ENCODE assay signal across 2 cellular contexts in the genomic region with DNA sequence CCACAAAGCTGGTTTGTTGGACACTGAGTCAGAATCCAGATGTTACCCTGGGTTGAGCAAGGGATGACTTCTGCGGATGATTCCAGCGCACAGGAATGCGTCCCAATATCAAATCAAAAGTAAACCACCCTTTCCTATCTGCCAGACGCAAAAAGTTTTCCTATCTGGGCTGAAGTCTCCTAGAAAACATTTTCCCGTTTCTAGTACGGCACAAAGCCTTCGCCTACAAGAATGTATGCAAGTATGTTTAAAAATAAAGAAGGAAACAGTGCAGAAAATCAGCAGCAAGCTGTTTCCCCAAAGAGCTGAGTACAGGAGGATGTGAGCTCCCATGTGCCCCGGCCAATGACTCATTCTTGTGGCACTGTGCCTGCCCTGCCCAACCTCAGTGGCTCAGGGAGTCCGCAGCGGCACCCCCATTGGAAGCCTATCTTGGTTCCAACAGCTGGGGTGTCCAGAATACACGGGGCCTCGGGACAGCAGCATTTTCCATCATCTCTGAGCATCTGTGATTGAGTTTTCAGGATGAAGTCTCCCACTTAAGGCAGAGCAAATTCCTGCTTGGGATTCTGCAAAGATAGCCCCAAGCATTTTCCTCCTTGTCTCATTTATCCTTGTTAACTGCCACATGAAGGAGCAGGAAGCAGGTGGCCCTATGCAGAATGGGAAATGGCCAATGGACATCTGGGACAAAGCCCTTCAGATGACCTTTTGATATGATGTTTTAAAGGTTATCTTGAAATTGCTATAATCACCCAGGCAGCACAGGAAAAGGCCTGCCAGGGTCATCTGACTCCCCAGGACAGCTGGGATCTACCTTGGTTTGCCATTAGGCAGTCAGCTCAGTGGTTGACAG.
TF ChIP-seq lines count a peak whose summit lies in the region.

No MANE protein-coding gene starts in this region.

TF ChIP-seq in HCT116, 20 proteins besides CTCF, POLR2A, EP300 and RAD21 (continued from another document):
- TF ChIP-seq, protein P1, sequence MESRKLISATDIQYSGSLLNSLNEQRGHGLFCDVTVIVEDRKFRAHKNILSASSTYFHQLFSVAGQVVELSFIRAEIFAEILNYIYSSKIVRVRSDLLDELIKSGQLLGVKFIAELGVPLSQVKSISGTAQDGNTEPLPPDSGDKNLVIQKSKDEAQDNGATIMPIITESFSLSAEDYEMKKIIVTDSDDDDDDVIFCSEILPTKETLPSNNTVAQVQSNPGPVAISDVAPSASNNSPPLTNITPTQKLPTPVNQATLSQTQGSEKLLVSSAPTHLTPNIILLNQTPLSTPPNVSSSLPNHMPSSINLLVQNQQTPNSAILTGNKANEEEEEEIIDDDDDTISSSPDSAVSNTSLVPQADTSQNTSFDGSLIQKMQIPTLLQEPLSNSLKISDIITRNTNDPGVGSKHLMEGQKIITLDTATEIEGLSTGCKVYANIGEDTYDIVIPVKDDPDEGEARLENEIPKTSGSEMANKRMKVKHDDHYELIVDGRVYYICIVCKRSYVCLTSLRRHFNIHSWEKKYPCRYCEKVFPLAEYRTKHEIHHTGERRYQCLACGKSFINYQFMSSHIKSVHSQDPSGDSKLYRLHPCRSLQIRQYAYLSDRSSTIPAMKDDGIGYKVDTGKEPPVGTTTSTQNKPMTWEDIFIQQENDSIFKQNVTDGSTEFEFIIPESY (IDR thresholded peaks at IDR 0.05; ENCODE audit: extremely low read depth, insufficient replicate concordance, low read length): no peak
- TF ChIP-seq ZFX (IDR thresholded peaks at IDR 0.05) (no peak), TCF7L2 (IDR thresholded peaks at IDR 0.05; ENCODE audit: borderline replicate concordance, extremely low read depth, insufficient read depth, insufficient read length) (no peak), FOSL1 (IDR thresholded peaks at IDR 0.05; ENCODE audit: low read depth) (peak; percentile 86), POLR2AphosphoS5 (IDR thresholded peaks at IDR 0.05; ENCODE audit: low read depth, low read length) (peak; percentile 39), ELF1 (IDR thresholded peaks at IDR 0.05; ENCODE audit: borderline replicate concordance, low read depth) (no peak), ZNF274 (IDR thresholded peaks at IDR 0.05; ENCODE audit: low read depth, low read length) (no peak), CBX3 (IDR thresholded peaks at IDR 0.05; ENCODE audit: low read depth) (0 out of 2 replicates have a peak, but pooled peaks have one; percentile 25), SIN3A (IDR thresholded peaks at IDR 0.05; ENCODE audit: low read depth) (no peak), CEBPB (IDR thresholded peaks at IDR 0.05; ENCODE audit: low read depth) (peak; percentile 88), EZH2phosphoT487 (IDR thresholded peaks at IDR 0.05; ENCODE audit: borderline replicate concordance) (no peak), YY1 (IDR thresholded peaks at IDR 0.05; ENCODE audit: extremely low read depth, insufficient replicate concordance, low read depth, low read length) (no peak), JUND (IDR thresholded peaks at IDR 0.05) (peak; percentile 86), EGR1 (IDR thresholded peaks at IDR 0.05; ENCODE audit: low read depth) (no peak), EZH2 (IDR thresholded peaks at IDR 0.05) (no peak)
- TF ChIP-seq, protein P2, sequence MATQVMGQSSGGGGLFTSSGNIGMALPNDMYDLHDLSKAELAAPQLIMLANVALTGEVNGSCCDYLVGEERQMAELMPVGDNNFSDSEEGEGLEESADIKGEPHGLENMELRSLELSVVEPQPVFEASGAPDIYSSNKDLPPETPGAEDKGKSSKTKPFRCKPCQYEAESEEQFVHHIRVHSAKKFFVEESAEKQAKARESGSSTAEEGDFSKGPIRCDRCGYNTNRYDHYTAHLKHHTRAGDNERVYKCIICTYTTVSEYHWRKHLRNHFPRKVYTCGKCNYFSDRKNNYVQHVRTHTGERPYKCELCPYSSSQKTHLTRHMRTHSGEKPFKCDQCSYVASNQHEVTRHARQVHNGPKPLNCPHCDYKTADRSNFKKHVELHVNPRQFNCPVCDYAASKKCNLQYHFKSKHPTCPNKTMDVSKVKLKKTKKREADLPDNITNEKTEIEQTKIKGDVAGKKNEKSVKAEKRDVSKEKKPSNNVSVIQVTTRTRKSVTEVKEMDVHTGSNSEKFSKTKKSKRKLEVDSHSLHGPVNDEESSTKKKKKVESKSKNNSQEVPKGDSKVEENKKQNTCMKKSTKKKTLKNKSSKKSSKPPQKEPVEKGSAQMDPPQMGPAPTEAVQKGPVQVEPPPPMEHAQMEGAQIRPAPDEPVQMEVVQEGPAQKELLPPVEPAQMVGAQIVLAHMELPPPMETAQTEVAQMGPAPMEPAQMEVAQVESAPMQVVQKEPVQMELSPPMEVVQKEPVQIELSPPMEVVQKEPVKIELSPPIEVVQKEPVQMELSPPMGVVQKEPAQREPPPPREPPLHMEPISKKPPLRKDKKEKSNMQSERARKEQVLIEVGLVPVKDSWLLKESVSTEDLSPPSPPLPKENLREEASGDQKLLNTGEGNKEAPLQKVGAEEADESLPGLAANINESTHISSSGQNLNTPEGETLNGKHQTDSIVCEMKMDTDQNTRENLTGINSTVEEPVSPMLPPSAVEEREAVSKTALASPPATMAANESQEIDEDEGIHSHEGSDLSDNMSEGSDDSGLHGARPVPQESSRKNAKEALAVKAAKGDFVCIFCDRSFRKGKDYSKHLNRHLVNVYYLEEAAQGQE (IDR thresholded peaks at IDR 0.05; ENCODE audit: low read depth): no peak
- TF ChIP-seq, protein P3, sequence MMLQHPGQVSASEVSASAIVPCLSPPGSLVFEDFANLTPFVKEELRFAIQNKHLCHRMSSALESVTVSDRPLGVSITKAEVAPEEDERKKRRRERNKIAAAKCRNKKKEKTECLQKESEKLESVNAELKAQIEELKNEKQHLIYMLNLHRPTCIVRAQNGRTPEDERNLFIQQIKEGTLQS (IDR thresholded peaks at IDR 0.05): no peak; the same call in 1 of the 2 replicates

TF ChIP-seq in GM12891, 5 proteins besides CTCF, POLR2A, EP300 and RAD21 (continued from another document):
- no peak for TF ChIP-seq POLR2AphosphoS5 (IDR thresholded peaks at IDR 0.05; ENCODE audit: low read depth, low read length)
